24 cellular contexts compared by ENCODE assay signal in the genomic region with DNA sequence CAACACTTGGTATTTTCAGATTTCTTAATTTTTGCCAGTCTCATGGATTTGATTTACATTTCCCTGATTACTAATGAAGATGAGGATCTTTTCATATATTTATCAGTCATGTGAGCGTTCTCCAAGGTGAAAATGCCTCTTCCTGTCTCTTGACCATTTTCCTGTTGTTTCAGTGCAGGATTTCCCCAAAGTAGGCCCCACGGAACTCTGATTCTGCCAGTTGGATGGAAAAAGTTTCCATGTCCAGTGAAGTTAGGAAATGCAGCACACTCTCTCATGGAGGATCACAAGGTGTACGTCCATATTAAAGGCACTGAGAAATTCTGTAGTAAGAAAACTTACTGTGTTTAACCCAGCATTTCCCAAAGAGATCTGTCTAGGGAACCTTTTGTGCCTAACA. TPM values are rescaled to one million over a fixed set of nuclear protein-coding genes. Genes with fewer than 3 reads are reported as not detected.
DNase-seq lines count a peak whose midpoint lies in the region; ATAC-seq, FAIRE-seq and TF ChIP-seq lines count a peak whose summit lies in the region.
"Had no signal": no experiment of that assay in that cellular context is flagged by ENCODE, and none has a peak within 500 bp of the region (broad histone marks: within the 10 kb centered on the region; RNA-seq: fewer than 3 reads in every experiment).

No MANE protein-coding gene starts in this region.

- H3K4me1 ChIP-seq in endothelial cell of umbilical vein (ENCODE audit: control insufficient read depth, extremely low read depth, insufficient read depth, low read length): peaks cover 4% of the 10 kb centered on the region
- H3K4me1 ChIP-seq: BLaER1, Peyer's patch had no signal

- CTCF ChIA-PET in endothelial cell of umbilical vein (lab: Charles Lee): no interaction called here

- no peak for DNase-seq in T-helper 17 cell
- DNase-seq in activated naive CD8-positive, alpha-beta T cell treated with anti-CD3 and anti-CD28 coated beads for 36 hours: no peak
- DNase-seq in endothelial cell of umbilical vein (ENCODE audit: low read depth, low spot score): peak; percentile 75
- DNase-seq in stimulated activated effector memory CD8-positive, alpha-beta T cell treated with anti-CD3 and anti-CD28 coated beads, Interleukin-12 subunit alpha, Interleukin-12 subunit beta, amount 100 ng/mL, for 72 hours (ENCODE audit: low spot score in 2 of 2): no peak
- DNase-seq in effector CD8-positive, alpha-beta T cell (lab: John Stamatoyannopoulos, UW): no peak
- no peak for DNase-seq in NCI-H446 (lab: John Stamatoyannopoulos, UW)
- DNase-seq in NCI-H1930 (lab: John Stamatoyannopoulos, UW): no peak
- DNase-seq: Calu3; CD4-positive, alpha-beta memory T cell; DMS153; GOT3; IMR-90; NCI-H1092 treated with DMSO at 0.1 percent for 48 hours; NCI-H1436 treated with DMSO at 0.1 percent for 48 hours; NCI-H2029; NCI-H2227 treated with DMSO at 0.1 percent for 48 hours; NCI-H524; NCI-H82; Peyer's patch had no signal

- peak overlapping the region; percentile 11 for H3K4me2 ChIP-seq in endothelial cell of umbilical vein (ENCODE audit: insufficient read depth, low read length)
- H3K4me2 ChIP-seq: BLaER1, KMS-11 had no signal

- H3K4me3 ChIP-seq in endothelial cell of umbilical vein (replicated peaks in 1 of 3; ENCODE audit: insufficient read depth in 1 of 3, low read depth in 1 of 3, low read length in 3 of 3): no peak overlapping the region
- H3K4me3 ChIP-seq: BLaER1, Peyer's patch had no signal

- ATAC-seq in T-helper 17 cell: no peak
- ATAC-seq in stimulated activated effector memory CD8-positive, alpha-beta T cell treated with anti-CD3 and anti-CD28 coated beads, Interleukin-12 subunit alpha, Interleukin-12 subunit beta, amount 100 ng/mL, for 72 hours: no peak
- ATAC-seq: HCT116 had no signal

- no peak overlapping the region for H2AFZ ChIP-seq in endothelial cell of umbilical vein (ENCODE audit: low read depth, low read length)

- POLR2A ChIA-PET in endothelial cell of umbilical vein (lab: Charles Lee): no interaction called here

- peaks cover 8% of the 10 kb centered on the region for H3K4me1 Mint-ChIP-seq in T-helper 17 cell
- H3K4me1 Mint-ChIP-seq in activated naive CD8-positive, alpha-beta T cell treated with anti-CD3 and anti-CD28 coated beads for 36 hours: peaks cover 2% of the 10 kb centered on the region
- H3K4me1 Mint-ChIP-seq in stimulated activated effector memory CD8-positive, alpha-beta T cell treated with anti-CD3 and anti-CD28 coated beads, Interleukin-12 subunit alpha, Interleukin-12 subunit beta, amount 100 ng/mL, for 72 hours: peaks cover 5% of the 10 kb centered on the region

- H3K9ac ChIP-seq in endothelial cell of umbilical vein (replicated peaks; ENCODE audit: extremely low read depth, insufficient read depth, low read length): no peak overlapping the region
- H3K9ac ChIP-seq: BLaER1, KMS-11 had no signal

- no peaks in the 10 kb centered on the region for H3K27me3 Mint-ChIP-seq in T-helper 17 cell
- no peaks in the 10 kb centered on the region for H3K27me3 Mint-ChIP-seq in activated naive CD8-positive, alpha-beta T cell treated with anti-CD3 and anti-CD28 coated beads for 36 hours
- H3K27me3 Mint-ChIP-seq: CD4-positive, alpha-beta memory T cell had no signal

- H3K27ac Mint-ChIP-seq in T-helper 17 cell: peak overlapping the region; percentile 53
- peak overlapping the region; percentile 41 for H3K27ac Mint-ChIP-seq in activated naive CD8-positive, alpha-beta T cell treated with anti-CD3 and anti-CD28 coated beads for 36 hours
- H3K27ac Mint-ChIP-seq in stimulated activated effector memory CD8-positive, alpha-beta T cell treated with anti-CD3 and anti-CD28 coated beads, Interleukin-12 subunit alpha, Interleukin-12 subunit beta, amount 100 ng/mL, for 72 hours: peak overlapping the region; percentile 58

- H3K9me3 Mint-ChIP-seq in activated naive CD8-positive, alpha-beta T cell treated with anti-CD3 and anti-CD28 coated beads for 36 hours: no peaks in the 10 kb centered on the region
- no peaks in the 10 kb centered on the region for H3K9me3 Mint-ChIP-seq in stimulated activated effector memory CD8-positive, alpha-beta T cell treated with anti-CD3 and anti-CD28 coated beads, Interleukin-12 subunit alpha, Interleukin-12 subunit beta, amount 100 ng/mL, for 72 hours
- H3K9me3 Mint-ChIP-seq: CD4-positive, alpha-beta memory T cell had no signal

- H4K20me1 ChIP-seq in endothelial cell of umbilical vein (replicated peaks; ENCODE audit: control insufficient read depth, extremely low read depth, insufficient read depth, low read length): no peaks in the 10 kb centered on the region
- H4K20me1 ChIP-seq: BLaER1 had no signal

- H3K36me3 Mint-ChIP-seq in T-helper 17 cell (ENCODE audit: low read depth): peaks cover 2% of the 10 kb centered on the region
- peaks cover 3% of the 10 kb centered on the region for H3K36me3 Mint-ChIP-seq in activated naive CD8-positive, alpha-beta T cell treated with anti-CD3 and anti-CD28 coated beads for 36 hours
- peaks cover 36% of the 10 kb centered on the region for H3K36me3 Mint-ChIP-seq in stimulated activated effector memory CD8-positive, alpha-beta T cell treated with anti-CD3 and anti-CD28 coated beads, Interleukin-12 subunit alpha, Interleukin-12 subunit beta, amount 100 ng/mL, for 72 hours

- no peak for TF ChIP-seq CTCF in endothelial cell of umbilical vein (IDR thresholded peaks at IDR 0.05; ENCODE audit: extremely low read depth in 1 of 2, insufficient read depth in 1 of 2, low read depth in 1 of 2, low read length in 2 of 2)

- H3K36me3 ChIP-seq in endothelial cell of umbilical vein (ENCODE audit: control insufficient read depth in 2 of 2, extremely low read depth in 1 of 2, insufficient read depth in 2 of 2, low read length in 2 of 2): peaks cover 4 to 5% of the 10 kb centered on the region in 2 experiments

- no peaks in the 10 kb centered on the region for H3K79me2 ChIP-seq in endothelial cell of umbilical vein (ENCODE audit: control insufficient read depth, insufficient read depth, low read length)

- FAIRE-seq in endothelial cell of umbilical vein (lab: Jason Lieb, UNC): peak; percentile 68
- FAIRE-seq: GM12892, HTR-8/SVneo had no signal

- no TSS peak for BruUV-seq in endothelial cell of umbilical vein (replicated peaks; lab: Mats Ljungman, UMichigan)

- H3K9me3 ChIP-seq in T-helper 17 cell (ENCODE audit: control insufficient read depth, low read length, poor library complexity, severe bottlenecking) (no peaks in the 10 kb centered on the region), endothelial cell of umbilical vein (replicated peaks; ENCODE audit: control insufficient read depth, insufficient read depth, low read length) (no peaks in the 10 kb centered on the region)
- H3K9me3 ChIP-seq: BLaER1, Peyer's patch had no signal

- no peaks in the 10 kb centered on the region for H3K27me3 ChIP-seq in endothelial cell of umbilical vein (ENCODE audit: control insufficient read depth in 2 of 2, insufficient read depth in 2 of 2, low read length in 2 of 2)
- H3K27me3 ChIP-seq: BLaER1, Peyer's patch had no signal

- no peak overlapping the region for H3K27ac ChIP-seq in endothelial cell of umbilical vein (ENCODE audit: insufficient read depth, low read depth, low read length)
- H3K27ac ChIP-seq: BLaER1, KMS-11, Peyer's patch had no signal

- no peak for TF ChIP-seq POLR2A in endothelial cell of umbilical vein (IDR thresholded peaks at IDR 0.05; ENCODE audit: low read depth, low read length)

- no peaks in the 10 kb centered on the region for H3K9me1 ChIP-seq in endothelial cell of umbilical vein (replicated peaks; ENCODE audit: control insufficient read depth, extremely low read depth, insufficient read depth, low read length)

- intact Hi-C loops in endothelial cell of umbilical vein (cut with micrococcal nuclease): no loop called here

- H3K4me3 Mint-ChIP-seq in T-helper 17 cell: no peak overlapping the region
- H3K4me3 Mint-ChIP-seq in activated naive CD8-positive, alpha-beta T cell treated with anti-CD3 and anti-CD28 coated beads for 36 hours: no peak overlapping the region
- no peak overlapping the region for H3K4me3 Mint-ChIP-seq in stimulated activated effector memory CD8-positive, alpha-beta T cell treated with anti-CD3 and anti-CD28 coated beads, Interleukin-12 subunit alpha, Interleukin-12 subunit beta, amount 100 ng/mL, for 72 hours
- H3K4me3 Mint-ChIP-seq: CD4-positive, alpha-beta memory T cell had no signal

- dilution Hi-C loops in endothelial cell of umbilical vein (cut with MboI; ENCODE audit: extremely low pct_ligation_motif_present, low sequenced_read_pairs): no loop called here

RNA-seq across cellular contexts. Expression of gene LIMD2, which starts 16.5 kb away (rescaled TPM):
- 100 to 1,000 TPM; 451 to 473 TPM for total RNA-seq in T-helper 17 cell
- total RNA-seq in activated naive CD8-positive, alpha-beta T cell treated with anti-CD3 and anti-CD28 coated beads for 36 hours: 100 to 1,000 TPM; 173 to 179 TPM
- 69.0 TPM in 2 replicates for total RNA-seq in endothelial cell of umbilical vein
- 83.9 and 99.9 TPM in 2 replicates for polyA plus RNA-seq in endothelial cell of umbilical vein
- polyA plus RNA-seq in endothelial cell of umbilical vein (2011; cell fraction: cytosol; rRNA removed): 49.3 and 79.2 TPM in 2 replicates
- polyA plus RNA-seq in endothelial cell of umbilical vein (2011; cell fraction: nucleus; rRNA removed): 178 and 208 TPM in 2 replicates
- polyA plus RNA-seq in endothelial cell of umbilical vein (2012): 39.9 and 71.5 TPM in 2 replicates
- polyA minus RNA-seq in endothelial cell of umbilical vein: 19.3 and 23.6 TPM in 2 replicates
- not detected for polyA minus RNA-seq in endothelial cell of umbilical vein (2011; cell fraction: cytosol; rRNA and poly(A)+ RNA removed)
- polyA minus RNA-seq in endothelial cell of umbilical vein (2011; cell fraction: nucleus; rRNA and poly(A)+ RNA removed): 13.0 and 34.0 TPM in 2 replicates

RNA-seq across cellular contexts. Expression of gene STRADA, which starts 25.2 kb away (rescaled TPM):
- 10 to 100 TPM; 44.5 to 50.2 TPM for total RNA-seq in T-helper 17 cell
- 10 to 100 TPM; 39.1 to 40.9 TPM for total RNA-seq in activated naive CD8-positive, alpha-beta T cell treated with anti-CD3 and anti-CD28 coated beads for 36 hours
- 47.0 and 49.6 TPM in 2 replicates for total RNA-seq in endothelial cell of umbilical vein
- 53.6 and 55.1 TPM in 2 replicates for polyA plus RNA-seq in endothelial cell of umbilical vein
- polyA plus RNA-seq in endothelial cell of umbilical vein (2011; cell fraction: cytosol; rRNA removed): 29.3 and 30.7 TPM in 2 replicates
- polyA plus RNA-seq in endothelial cell of umbilical vein (2011; cell fraction: nucleus; rRNA removed): 103 and 107 TPM in 2 replicates
- polyA plus RNA-seq in endothelial cell of umbilical vein (2012): 37.1 and 46.6 TPM in 2 replicates
- 39.6 and 51.0 TPM in 2 replicates for polyA minus RNA-seq in endothelial cell of umbilical vein
- polyA minus RNA-seq in endothelial cell of umbilical vein (2011; cell fraction: cytosol; rRNA and poly(A)+ RNA removed): 6.7 TPM
- 37.4 and 55.2 TPM in 2 replicates for polyA minus RNA-seq in endothelial cell of umbilical vein (2011; cell fraction: nucleus; rRNA and poly(A)+ RNA removed)

RNA-seq across cellular contexts. Expression of gene CCDC47, which starts 57.0 kb away (rescaled TPM):
- 10 to 100 TPM; 32.6 to 33.5 TPM for total RNA-seq in T-helper 17 cell
- total RNA-seq in activated naive CD8-positive, alpha-beta T cell treated with anti-CD3 and anti-CD28 coated beads for 36 hours: 10 to 100 TPM; 91.6 to 93.5 TPM
- 73.9 and 76.5 TPM in 2 replicates for total RNA-seq in endothelial cell of umbilical vein
- 13.7 and 21.7 TPM in 2 replicates for polyA plus RNA-seq in endothelial cell of umbilical vein
- polyA plus RNA-seq in endothelial cell of umbilical vein (2011; cell fraction: cytosol; rRNA removed): 34.2 and 37.7 TPM in 2 replicates
- polyA plus RNA-seq in endothelial cell of umbilical vein (2011; cell fraction: nucleus; rRNA removed): 24.9 and 32.2 TPM in 2 replicates
- polyA plus RNA-seq in endothelial cell of umbilical vein (2012): 61.6 and 73.2 TPM in 2 replicates
- polyA minus RNA-seq in endothelial cell of umbilical vein: 49.4 and 55.3 TPM in 2 replicates
- polyA minus RNA-seq in endothelial cell of umbilical vein (2011; cell fraction: cytosol; rRNA and poly(A)+ RNA removed): 34.9 TPM
- 21.0 and 23.9 TPM in 2 replicates for polyA minus RNA-seq in endothelial cell of umbilical vein (2011; cell fraction: nucleus; rRNA and poly(A)+ RNA removed)

RNA-seq across cellular contexts. Expression of gene DDX42, which starts 57.5 kb away (rescaled TPM):
- 10 to 100 TPM; 81.6 to 93.6 TPM for total RNA-seq in T-helper 17 cell
- total RNA-seq in activated naive CD8-positive, alpha-beta T cell treated with anti-CD3 and anti-CD28 coated beads for 36 hours: 100 to 1,000 TPM; 105 to 107 TPM
- total RNA-seq in endothelial cell of umbilical vein: 111 and 124 TPM in 2 replicates
- 36.8 and 48.1 TPM in 2 replicates for polyA plus RNA-seq in endothelial cell of umbilical vein
- 54.4 and 58.2 TPM in 2 replicates for polyA plus RNA-seq in endothelial cell of umbilical vein (2011; cell fraction: cytosol; rRNA removed)
- 310 and 404 TPM in 2 replicates for polyA plus RNA-seq in endothelial cell of umbilical vein (2011; cell fraction: nucleus; rRNA removed)
- 85.7 and 102 TPM in 2 replicates for polyA plus RNA-seq in endothelial cell of umbilical vein (2012)
- 69.2 and 71.4 TPM in 2 replicates for polyA minus RNA-seq in endothelial cell of umbilical vein
- polyA minus RNA-seq in endothelial cell of umbilical vein (2011; cell fraction: cytosol; rRNA and poly(A)+ RNA removed): 23.7 TPM
- 91.2 and 163 TPM in 2 replicates for polyA minus RNA-seq in endothelial cell of umbilical vein (2011; cell fraction: nucleus; rRNA and poly(A)+ RNA removed)
